In genomic region chr5:112692472-112692871, GRCh38 we compare ENCODE assay signal across 18 cellular contexts.
"Had no signal": no experiment of that assay in that cellular context is flagged by ENCODE, and none has a peak within 500 bp of the region (broad histone marks: within the 10 kb centered on the region; RNA-seq: fewer than 3 reads in every experiment).

No MANE protein-coding gene starts in this region.

- H3K36me3 ChIP-seq: brain microvascular endothelial cell, esophagus squamous epithelium, pancreas, thyroid gland had no signal

- H3K27ac ChIP-seq: brain microvascular endothelial cell, esophagus squamous epithelium, pancreas, thyroid gland had no signal

- H3K4me1 ChIP-seq: esophagus squamous epithelium, pancreas, thyroid gland had no signal

- H3K27me3 ChIP-seq: brain microvascular endothelial cell, pancreas, thyroid gland had no signal

- ATAC-seq: activated CD4-positive, CD25-positive, alpha-beta regulatory T cell treated with anti-CD3 and anti-CD28 coated beads, Interleukin-2, amount 50 U/mL, for 24 hours; naive thymus-derived CD4-positive, alpha-beta T cell; sciatic nerve had no signal

- FAIRE-seq: endothelial cell of umbilical vein, keratinocyte, pancreas had no signal

- DNase-seq: activated CD4-positive, alpha-beta T cell treated with anti-CD3 and anti-CD28 coated beads, Interleukin-2, amount 50 U/mL, for 4 hours; activated naive CD4-positive, alpha-beta T cell; activated naive CD8-positive, alpha-beta T cell treated with anti-CD3 and anti-CD28 coated beads, Interleukin-2, amount 10 ng/mL, durations not matched to agents 7 days and 5 days; activated T-cell treated with anti-CD3 and anti-CD28 coated beads for 4 hours; anterior cingulate cortex; cortex of kidney; effector CD4-positive, alpha-beta T cell; esophagus squamous epithelium; hippocampal formation; mucosa of descending colon; pancreas; thyroid gland had no signal

- H3K9me3 ChIP-seq: esophagus squamous epithelium, mucosa of descending colon, pancreas, thyroid gland had no signal

- H3K4me3 ChIP-seq: esophagus squamous epithelium, mucosa of descending colon, pancreas, thyroid gland had no signal
